ENCODE assay signal across 20 cellular contexts in genomic region chr5:37247496-37247895, GRCh38. TPM values are rescaled to one million over a fixed set of nuclear protein-coding genes. Genes with fewer than 3 reads are reported as not detected.
A peak's percentile ranks its signal among the peaks of the same experiment; 100 is the strongest.
DNase-seq lines count a peak whose midpoint lies in the region; ATAC-seq, FAIRE-seq and TF ChIP-seq lines count a peak whose summit lies in the region.
"Had no signal": no experiment of that assay in that cellular context is flagged by ENCODE, and none has a peak within 500 bp of the region (broad histone marks: within the 10 kb centered on the region; RNA-seq: fewer than 3 reads in every experiment).

No MANE protein-coding gene starts in this region.

- H3K27ac Mint-ChIP-seq in CD4-positive, CD25-positive, alpha-beta regulatory T cell = no peak overlapping the region
- no peak overlapping the region for H3K27ac Mint-ChIP-seq in HFFc6
- H3K27ac Mint-ChIP-seq in natural killer cell treated with Interleukin-12 subunit alpha and Interleukin-12 subunit beta and Interleukin-15 and Interleukin-18, amount 100 ng/mL, for 72 hours = no peak overlapping the region

- no TSS peak for BruUV-seq in K562 (replicated peaks; lab: Mats Ljungman, UMichigan)

- H3K36me3 ChIP-seq in CD4-positive, CD25-positive, alpha-beta regulatory T cell (ENCODE audit: control insufficient read depth, insufficient read depth, low read length) = no peaks in the 10 kb centered on the region
- H3K36me3 ChIP-seq in K562 (ENCODE audit: control insufficient read depth, insufficient read depth, low read length) = no peaks in the 10 kb centered on the region

- H3K27ac ChIP-seq in CD4-positive, CD25-positive, alpha-beta regulatory T cell (ENCODE audit: insufficient read depth, low read length, poor library complexity, severe bottlenecking) = no peak overlapping the region
- H3K27ac ChIP-seq in K562 (ENCODE audit: extremely low read depth, low read depth, low read length) = no peak overlapping the region

- peaks cover 3% of the 10 kb centered on the region for H3K27me3 ChIP-seq in CD4-positive, CD25-positive, alpha-beta regulatory T cell (ENCODE audit: control insufficient read depth, insufficient read depth, low read length)
- H3K27me3 ChIP-seq in K562 (ENCODE audit: control insufficient read depth in 2 of 2, insufficient read depth in 2 of 2, low read length in 2 of 2) = peaks cover 19 to 42% of the 10 kb centered on the region in 2 experiments
- H3K27me3 ChIP-seq: gastrocnemius medialis, stomach had no signal

- intact Hi-C loops in K562 (cut with micrococcal nuclease) (no loop called here), posterior cingulate gyrus (cut with DNase I) (no loop called here)

- H2AFZ ChIP-seq in K562 (ENCODE audit: low read depth, low read length) = no peak overlapping the region

- H3K9ac ChIP-seq in K562 (ENCODE audit: insufficient read depth in 1 of 2, low read depth in 2 of 2, low read length in 2 of 2) = no peak overlapping the region

- H3K27me3 Mint-ChIP-seq in CD4-positive, CD25-positive, alpha-beta regulatory T cell = no peaks in the 10 kb centered on the region
- H3K27me3 Mint-ChIP-seq in HFFc6 (ENCODE audit: insufficient read depth) = no peaks in the 10 kb centered on the region; the same call in 1 of the 2 replicates
- no peaks in the 10 kb centered on the region for H3K27me3 Mint-ChIP-seq in natural killer cell treated with Interleukin-12 subunit alpha and Interleukin-12 subunit beta and Interleukin-15 and Interleukin-18, amount 100 ng/mL, for 72 hours

- peaks cover 0 to 18% (median 11%) of the 10 kb centered on the region in 4 donors for H3K4me1 Mint-ChIP-seq in CD4-positive, CD25-positive, alpha-beta regulatory T cell
- H3K4me1 Mint-ChIP-seq in HFFc6 (ENCODE audit: low read depth) = peaks cover 20% of the 10 kb centered on the region
- peaks cover 5 to 6% of the 10 kb centered on the region in 2 donors for H3K4me1 Mint-ChIP-seq in natural killer cell treated with Interleukin-12 subunit alpha and Interleukin-12 subunit beta and Interleukin-15 and Interleukin-18, amount 100 ng/mL, for 72 hours (ENCODE audit: low read depth in 2 of 2)

- CTCF ChIA-PET in K562 (lab: Yijun Ruan, JAX; ENCODE audit: low intra/inter-chr PET ratio) = no interaction called here
- CTCF ChIA-PET in HEK293T (lab: Yijun Ruan, JAX) = interaction anchor here (0.6 kb wide), 1 partner anchor 23 kb away, joined by 4 read pairs; no protein-coding TSS in a partner anchor

- no peak for TF ChIP-seq POLR2A in K562 (conservative IDR thresholded peaks at IDR 0.05)

- no peak for DNase-seq in CD4-positive, CD25-positive, alpha-beta regulatory T cell
- DNase-seq in HFFc6 = no peak
- DNase-seq in K562 (ENCODE audit: extremely low read depth in 1 of 4, low spot score in 3 of 4) = no peak
- no peak for DNase-seq in natural killer cell treated with Interleukin-12 subunit alpha and Interleukin-12 subunit beta and Interleukin-15 and Interleukin-18, amount 100 ng/mL, for 72 hours (ENCODE audit: low spot score)
- DNase-seq in amygdala (lab: John Stamatoyannopoulos, UW) = no peak
- DNase-seq in nucleus accumbens (lab: John Stamatoyannopoulos, UW) = no peak
- no peak for DNase-seq in posterior cingulate gyrus
- no peak for DNase-seq in HEK293T (ENCODE audit: extremely low spot score)
- DNase-seq: activated CD8-positive, alpha-beta memory T cell treated with anti-CD3 and anti-CD28 coated beads for 24 hours; anterior cingulate cortex; gastrocnemius medialis; islet precursor cell; Karpas-422; mucosa of descending colon; NCI-H187 treated with DMSO at 0.1 percent for 48 hours; NCI-H526; RPMI8226; stomach; T1000 had no signal

- no peaks in the 10 kb centered on the region for H3K36me3 Mint-ChIP-seq in CD4-positive, CD25-positive, alpha-beta regulatory T cell
- no peaks in the 10 kb centered on the region for H3K36me3 Mint-ChIP-seq in HFFc6 (ENCODE audit: low read depth)
- H3K36me3 Mint-ChIP-seq in natural killer cell treated with Interleukin-12 subunit alpha and Interleukin-12 subunit beta and Interleukin-15 and Interleukin-18, amount 100 ng/mL, for 72 hours = no peaks in the 10 kb centered on the region

- no peak overlapping the region for H3K4me3 ChIP-seq in CD4-positive, CD25-positive, alpha-beta regulatory T cell (ENCODE audit: low read depth, low read length)
- no peak overlapping the region for H3K4me3 ChIP-seq in K562
- H3K4me3 ChIP-seq: mucosa of descending colon had no signal

- no peaks in the 10 kb centered on the region for H3K9me1 ChIP-seq in K562 (ENCODE audit: control insufficient read depth, insufficient read depth, low read length)

- FAIRE-seq in K562 (lab: Jason Lieb, UNC) = peak; percentile 11

- peaks cover 14% of the 10 kb centered on the region for H3K4me1 ChIP-seq in CD4-positive, CD25-positive, alpha-beta regulatory T cell (ENCODE audit: control insufficient read depth, insufficient read depth, low read length, poor library complexity, severe bottlenecking)
- H3K4me1 ChIP-seq in K562 (replicated peaks in 1 of 2; ENCODE audit: control insufficient read depth in 2 of 2, insufficient read depth in 2 of 2, low read length in 2 of 2) = peaks cover 0 to 8% of the 10 kb centered on the region in 2 experiments; a peak in 1 of 5 replicates

- POLR2A ChIA-PET in K562 (lab: Yijun Ruan, JAX) = no interaction called here
- POLR2A ChIA-PET in HEK293T (lab: Yijun Ruan, JAX) = interaction anchor here (3.5 kb wide), 1 partner anchor 124 kb away, joined by 17 read pairs; the partner anchor contains the start of gene NUP155

- no peak for TF ChIP-seq EP300 in K562 (IDR thresholded peaks at IDR 0.05; ENCODE audit: low read length)

- H3K9me3 Mint-ChIP-seq in CD4-positive, CD25-positive, alpha-beta regulatory T cell = peaks cover 0 to 2% (median 0%) of the 10 kb centered on the region in 7 donors
- H3K9me3 Mint-ChIP-seq in HFFc6 = no peaks in the 10 kb centered on the region
- no peaks in the 10 kb centered on the region for H3K9me3 Mint-ChIP-seq in natural killer cell treated with Interleukin-12 subunit alpha and Interleukin-12 subunit beta and Interleukin-15 and Interleukin-18, amount 100 ng/mL, for 72 hours

- H3K79me2 ChIP-seq in K562 (ENCODE audit: control insufficient read depth, insufficient read depth, low read length) = no peaks in the 10 kb centered on the region

- in situ Hi-C loops in K562 (cut with MboI) = no loop called here

- H3K4me3 Mint-ChIP-seq in CD4-positive, CD25-positive, alpha-beta regulatory T cell = peak overlapping the region; percentile 21 to 83 (median 37)
- H3K4me3 Mint-ChIP-seq in HFFc6 = peak overlapping the region; percentile 89
- H3K4me3 Mint-ChIP-seq in natural killer cell treated with Interleukin-12 subunit alpha and Interleukin-12 subunit beta and Interleukin-15 and Interleukin-18, amount 100 ng/mL, for 72 hours = peak overlapping the region; percentile 17

- H4K20me1 ChIP-seq in K562 (replicated peaks; ENCODE audit: control insufficient read depth, insufficient read depth, low read length) = no peaks in the 10 kb centered on the region

- TF ChIP-seq CTCF in HFFc6 (IDR thresholded peaks at IDR 0.05) (no peak), K562 (IDR thresholded peaks at IDR 0.05 in 2 of 3, conservative IDR thresholded peaks at IDR 0.05 in 1 of 3; ENCODE audit: insufficient read depth in 2 of 3, low read depth in 1 of 3, low read length in 3 of 3) (no peak)

- no peak overlapping the region for H3K4me2 ChIP-seq in K562 (ENCODE audit: insufficient read depth, low read length)

- 1% methylated on average over 4 of the region's 4 CpGs for WGBS in K562 (ENCODE audit: insufficient coverage, low coverage, missing lambda C conversion rate)

- no peaks in the 10 kb centered on the region for H3K9me3 ChIP-seq in CD4-positive, CD25-positive, alpha-beta regulatory T cell (ENCODE audit: control insufficient read depth in 2 of 2, low read length in 2 of 2)
- H3K9me3 ChIP-seq in K562 (replicated peaks; ENCODE audit: control insufficient read depth, insufficient read depth, low read depth, low read length) = no peaks in the 10 kb centered on the region
- H3K9me3 ChIP-seq: gastrocnemius medialis, mucosa of descending colon, stomach had no signal

- ATAC-seq in CD4-positive, CD25-positive, alpha-beta regulatory T cell (ENCODE audit: low read depth in 2 of 2) = no peak
- ATAC-seq in K562 = no peak
- no peak for ATAC-seq in natural killer cell treated with Interleukin-12 subunit alpha and Interleukin-12 subunit beta and Interleukin-15 and Interleukin-18, amount 100 ng/mL, for 72 hours
- ATAC-seq: gastrocnemius medialis, mucosa of descending colon, sciatic nerve had no signal

- no peak for TF ChIP-seq RAD21 in K562 (CRISPR knock-in tag; conservative IDR thresholded peaks at IDR 0.05 in 1 of 2, IDR thresholded peaks at IDR 0.05 in 1 of 2)

TF ChIP-seq in K562, 482 proteins besides CTCF, POLR2A, EP300 and RAD21 (continues in another document):
- no peak for TF ChIP-seq ZC3H4 (CRISPR knock-in tag; IDR thresholded peaks at IDR 0.05; ENCODE audit: borderline replicate concordance)

TF ChIP-seq in HEK293T, 16 proteins besides CTCF, POLR2A, EP300 and RAD21 (continues in another document):
- no peak for TF ChIP-seq CTBP1 (IDR thresholded peaks at IDR 0.05; ENCODE audit: borderline replicate concordance)
- TF ChIP-seq NFRKB (IDR thresholded peaks at IDR 0.05) = no peak

RNA-seq across cellular contexts. Expression of gene CPLANE1, which starts 1.7 kb away (rescaled TPM):
- 2.8 TPM for total RNA-seq in CD4-positive, CD25-positive, alpha-beta regulatory T cell
- under 1 TPM; 0.18 to 1.00 (median 0.85) TPM for polyA plus RNA-seq in CD4-positive, CD25-positive, alpha-beta regulatory T cell
- 10 to 100 TPM; 10.3 to 12.7 (median 11.6) TPM for total RNA-seq in HFFc6 (2021; fragmentation: NEBNext Ultra II Directional; extraction: Animal tissue kit (Norgen Biotek cat#: 25700))
- total RNA-seq in K562 (2011; cell fraction: chromatin; rRNA removed; ENCODE audit: low replicate concordance) = 0.05 and 0.55 TPM in 2 replicates
- 0.13 and 0.83 TPM in 2 replicates for total RNA-seq in K562 (2011; cell fraction: nucleolus; rRNA removed)
- 0.37 and 1.5 TPM in 2 replicates for total RNA-seq in K562 (2011; cell fraction: nucleoplasm; rRNA removed)
- total RNA-seq in K562 (2014; rRNA removed) = under 0.01 and 0.08 TPM in 2 replicates
- total RNA-seq in K562 (2014; rRNA removed; fragmentation: Illumina TruSeq; extraction: Trizol) = 0.11 TPM in 1 of 2 replicates, not detected in the other
- 0.18 TPM in 1 of 2 replicates, not detected in the other for total RNA-seq in K562 (2015; rRNA removed; fragmentation: Illumina TruSeq; extraction: Trizol)
- 0.09 and 0.27 TPM in 2 replicates for total RNA-seq in K562 (2021)
- polyA plus RNA-seq in K562 (2011; rRNA removed) = 0.04 and 0.08 TPM in 2 replicates
- polyA plus RNA-seq in K562 (2011; cell fraction: cytosol; rRNA removed) = under 0.01 TPM in 1 of 2 replicates, not detected in the other
- polyA plus RNA-seq in K562 (2011; cell fraction: nucleus; rRNA removed) = 0.10 TPM in 1 of 2 replicates, not detected in the other
- 0.01 and 0.03 TPM in 2 replicates for polyA plus RNA-seq in K562 (2012)
- 0.08 TPM in 1 of 2 replicates, not detected in the other for polyA plus RNA-seq in K562 (2014; fragmentation: Illumina TruSeq; extraction: Trizol)
- polyA plus RNA-seq in K562 (2014; fragmentation: Nextera tagmentation; extraction: Ambion mirVana) = under 1 TPM; under 0.01 to 0.01 TPM
- polyA plus RNA-seq in K562 (2014; rRNA removed) = not detected in 2 replicates
- polyA minus RNA-seq in K562 (2011; rRNA and poly(A)+ RNA removed) = 0.11 and 0.63 TPM in 2 replicates
- 1.7 and 8.5 TPM in 2 replicates for polyA minus RNA-seq in K562 (2011; cell fraction: cytosol; rRNA and poly(A)+ RNA removed)
- polyA minus RNA-seq in K562 (2011; cell fraction: nucleus; rRNA and poly(A)+ RNA removed) = under 0.01 and 1.00 TPM in 2 replicates
- total RNA-seq in natural killer cell treated with Interleukin-12 subunit alpha and Interleukin-12 subunit beta and Interleukin-15 and Interleukin-18, amount 100 ng/mL, for 72 hours = 10 to 100 TPM in 1 of 2 donors, 1 to 10 TPM in 1; 9.4 to 12.1 TPM

Comparison
In these comparisons a context has a peak if more than half of its experiments do, and no peak if none do; other contexts are left out.
1. H3K4me3 Mint-ChIP-seq: peak in every context shown above with its lines; median percentile 89 in HFFc6; 37 in CD4-positive, CD25-positive, alpha-beta regulatory T cell; 17 in natural killer cell treated with Interleukin-12 subunit alpha and Interleukin-12 subunit beta and Interleukin-15 and Interleukin-18, amount 100 ng/mL, for 72 hours.